In genomic region chr9:127887792-127888191, GRCh38 we compare ENCODE assay signal across 11 cellular contexts. TPM values are rescaled to one million over a fixed set of nuclear protein-coding genes. Genes with fewer than 3 reads are reported as not detected.
A peak's percentile ranks its signal among the peaks of the same experiment; 100 is the strongest.
DNase-seq lines count a peak whose midpoint lies in the region; ATAC-seq and TF ChIP-seq lines count a peak whose summit lies in the region.
"Had no signal": no experiment of that assay in that cellular context is flagged by ENCODE, and none has a peak within 500 bp of the region (broad histone marks: within the 10 kb centered on the region; RNA-seq: fewer than 3 reads in every experiment).

No MANE protein-coding gene starts in this region.

- no peak overlapping the region for H3K4me3 ChIP-seq in PC-3 (ENCODE audit: low read length)
- no peak overlapping the region for H3K4me3 ChIP-seq in thyroid gland (replicated peaks in 1 of 3)
- H3K4me3 ChIP-seq in esophagus squamous epithelium, result no peak overlapping the region

- no peak overlapping the region for H3K27ac ChIP-seq in PC-3 (ENCODE audit: low read length)
- H3K27ac ChIP-seq in thyroid gland, result no peak overlapping the region
- H3K27ac ChIP-seq in esophagus squamous epithelium, result no peak overlapping the region

- peak; percentile 56 for ATAC-seq in activated CD8-positive, alpha-beta memory T cell treated with anti-CD3 and anti-CD28 coated beads, Interleukin-2, amount 10 ng/mL, durations not matched to agents 7 days and 5 days
- peak; percentile 48; the same call in 1 of the 2 replicates for ATAC-seq in PC-3
- no peak for ATAC-seq in GM18519 (IDR thresholded peaks at IDR 0.05; ENCODE audit: low FRiP score, unreplicated experiment)

- peaks cover 52% of the 10 kb centered on the region for H3K36me3 Mint-ChIP-seq in activated CD8-positive, alpha-beta memory T cell treated with anti-CD3 and anti-CD28 coated beads, Interleukin-2, amount 10 ng/mL, durations not matched to agents 7 days and 5 days

- no peaks in the 10 kb centered on the region for H3K9me3 Mint-ChIP-seq in activated CD8-positive, alpha-beta memory T cell treated with anti-CD3 and anti-CD28 coated beads, Interleukin-2, amount 10 ng/mL, durations not matched to agents 7 days and 5 days (ENCODE audit: low read depth)
- H3K9me3 Mint-ChIP-seq: T-helper 1 cell treated with Interleukin-12 subunit alpha and Interleukin-12 subunit beta and Interleukin-4 antibody, amounts not matched to agents 30 μg/mL and 1 μg/mL, for 36 hours had no signal

- no peak overlapping the region for H3K27ac Mint-ChIP-seq in activated CD8-positive, alpha-beta memory T cell treated with anti-CD3 and anti-CD28 coated beads, Interleukin-2, amount 10 ng/mL, durations not matched to agents 7 days and 5 days
- H3K27ac Mint-ChIP-seq: T-helper 1 cell treated with Interleukin-12 subunit alpha and Interleukin-12 subunit beta and Interleukin-4 antibody, amounts not matched to agents 30 μg/mL and 1 μg/mL, for 36 hours had no signal

- intact Hi-C loops in PC-3 (cut with micrococcal nuclease), result no loop called here
- intact Hi-C loops in thyroid gland (cut with DNase I), result no loop called here
- intact Hi-C loops in esophagus squamous epithelium (cut with DNase I), result no loop called here

- WGBS in thyroid gland, 2 donors, result 57 to 75% methylated on average over 2 of the region's 2 CpGs
- WGBS in esophagus squamous epithelium, 2 donors, result 82 to 83% methylated on average over 2 of the region's 2 CpGs

- H4K20me1 ChIP-seq in PC-3 (ENCODE audit: low read length), result no peaks in the 10 kb centered on the region

- no peak overlapping the region for H3K9ac ChIP-seq in PC-3 (ENCODE audit: low read length)

- no peak for DNase-seq in activated CD8-positive, alpha-beta memory T cell treated with anti-CD3 and anti-CD28 coated beads, Interleukin-2, amount 10 ng/mL, durations not matched to agents 7 days and 5 days
- no peak for DNase-seq in activated CD8-positive, alpha-beta memory T cell treated with anti-CD3 and anti-CD28 coated beads, Interleukin-2, amount 50 U/mL, for 4 hours
- DNase-seq in PC-3, result no peak
- peak; percentile 64 to 72 for DNase-seq in erythroblast (lab: John Stamatoyannopoulos, UW)
- DNase-seq in thyroid gland, result peak; percentile 45 to 46
- no peak for DNase-seq in esophagus squamous epithelium (lab: John Stamatoyannopoulos, UW)
- no peak for DNase-seq in hippocampal formation (lab: John Stamatoyannopoulos, UW)
- DNase-seq: activated CD8-positive, alpha-beta memory T cell treated with anti-CD3 and anti-CD28 coated beads, Interleukin-2, amount 50 U/mL, for 48 hours; NCI-H774 had no signal

- POLR2A ChIA-PET in PC-3 (lab: Charles Lee; ENCODE audit: unreplicated experiment), result no interaction called here

- no peak overlapping the region for H2AFZ ChIP-seq in PC-3 (ENCODE audit: low read length)

- TF ChIP-seq CTCF in PC-3 (conservative IDR thresholded peaks at IDR 0.05; ENCODE audit: low read depth, low read length) (no peak; the same call in 1 of the 2 replicates), thyroid gland (IDR thresholded peaks at IDR 0.05) (peak in 3 of 6 experiments; percentile 34 to 54 (median 43)), esophagus squamous epithelium (IDR thresholded peaks at IDR 0.05) (peak in 1 of 6 experiments; percentile 7)

- CTCF ChIA-PET in activated CD8-positive, alpha-beta memory T cell treated with anti-CD3 and anti-CD28 coated beads, Interleukin-2, amount 10 ng/mL, durations not matched to agents 7 days and 5 days (lab: Charles Lee), result interaction anchor here (1.2 to 1.8 kb wide), 3 partner anchors 11 to 34 kb away, joined by 3 to 5 read pairs (median 4); partner anchors contain the start of gene ST6GALNAC6
- CTCF ChIA-PET in PC-3 (lab: Charles Lee), result interaction anchor here (0.5 kb wide), 1 partner anchor 278 kb away, joined by 4 read pairs; no protein-coding TSS in a partner anchor

- no peaks in the 10 kb centered on the region for H3K9me2 ChIP-seq in PC-3 (replicated peaks; ENCODE audit: low read length)

- H3K27me3 ChIP-seq in PC-3 (ENCODE audit: low read length) (no peaks in the 10 kb centered on the region), thyroid gland (no peaks in the 10 kb centered on the region), esophagus squamous epithelium (no peaks in the 10 kb centered on the region)

- TF ChIP-seq POLR2A in erythroblast (IDR thresholded peaks at IDR 0.05; ENCODE audit: low read length) (no peak), thyroid gland (IDR thresholded peaks at IDR 0.05) (no peak), esophagus squamous epithelium (IDR thresholded peaks at IDR 0.05) (no peak)

- no peaks in the 10 kb centered on the region for H3F3A ChIP-seq in PC-3 (ENCODE audit: low read length, unreplicated experiment)

- no peak overlapping the region for H3K4me3 Mint-ChIP-seq in activated CD8-positive, alpha-beta memory T cell treated with anti-CD3 and anti-CD28 coated beads, Interleukin-2, amount 10 ng/mL, durations not matched to agents 7 days and 5 days
- H3K4me3 Mint-ChIP-seq: T-helper 1 cell treated with Interleukin-12 subunit alpha and Interleukin-12 subunit beta and Interleukin-4 antibody, amounts not matched to agents 30 μg/mL and 1 μg/mL, for 36 hours had no signal

- peaks cover 15% of the 10 kb centered on the region for H3K4me1 Mint-ChIP-seq in activated CD8-positive, alpha-beta memory T cell treated with anti-CD3 and anti-CD28 coated beads, Interleukin-2, amount 10 ng/mL, durations not matched to agents 7 days and 5 days

- no peak overlapping the region for H3K4me2 ChIP-seq in PC-3 (ENCODE audit: low read length)

- H3K27me3 Mint-ChIP-seq in activated CD8-positive, alpha-beta memory T cell treated with anti-CD3 and anti-CD28 coated beads, Interleukin-2, amount 10 ng/mL, durations not matched to agents 7 days and 5 days, result no peaks in the 10 kb centered on the region

- H3K9me3 ChIP-seq in PC-3 (ENCODE audit: low read length) (no peaks in the 10 kb centered on the region), thyroid gland (no peaks in the 10 kb centered on the region), esophagus squamous epithelium (peaks cover 0 to 4% (median 0%) of the 10 kb centered on the region in 3 donors)

- no peaks in the 10 kb centered on the region for H3K4me1 ChIP-seq in PC-3 (ENCODE audit: insufficient read depth, low read length)
- peaks cover 0 to 22% of the 10 kb centered on the region in 2 donors for H3K4me1 ChIP-seq in thyroid gland
- H3K4me1 ChIP-seq in esophagus squamous epithelium, result peaks cover 0 to 24% (median 5%) of the 10 kb centered on the region in 3 donors

- no TSS peak for BruUV-seq in PC-3 (replicated peaks; lab: Mats Ljungman, UMichigan)

- H3K36me3 ChIP-seq in PC-3 (ENCODE audit: low read depth, low read length) (peaks cover 3% of the 10 kb centered on the region), thyroid gland (peaks cover 17 to 22% of the 10 kb centered on the region in 2 donors), esophagus squamous epithelium (peaks cover 22 to 91% (median 42%) of the 10 kb centered on the region in 3 donors)

- no peaks in the 10 kb centered on the region for H3K79me2 ChIP-seq in PC-3 (ENCODE audit: low read length)

RNA-seq across cellular contexts. Expression of gene AK1, which starts 10.3 kb away (rescaled TPM):
- 10 to 100 TPM; 33.6 to 34.3 TPM for total RNA-seq in activated CD8-positive, alpha-beta memory T cell treated with anti-CD3 and anti-CD28 coated beads, Interleukin-2, amount 10 ng/mL, durations not matched to agents 7 days and 5 days
- 79.1 and 105 TPM in 2 replicates for total RNA-seq in PC-3 (2014; rRNA removed)
- 10 to 100 TPM; 56.3 to 98.9 (median 86.3) TPM for total RNA-seq in thyroid gland
- 10 to 100 TPM; 11.1 to 36.1 (median 26.8) TPM for total RNA-seq in esophagus squamous epithelium

RNA-seq across cellular contexts. Expression of gene ST6GALNAC6, which starts 11.6 kb away (rescaled TPM):
- total RNA-seq in activated CD8-positive, alpha-beta memory T cell treated with anti-CD3 and anti-CD28 coated beads, Interleukin-2, amount 10 ng/mL, durations not matched to agents 7 days and 5 days, result 10 to 100 TPM; 75.7 to 93.5 TPM
- total RNA-seq in PC-3 (2014; rRNA removed), result 8.5 and 14.5 TPM in 2 replicates
- 100 to 1,000 TPM in 1 of 4 donors, 10 to 100 TPM in 3; 39.2 to 124 (median 50.8) TPM for total RNA-seq in thyroid gland
- 10 to 100 TPM; 14.5 to 69.4 (median 26.1) TPM for total RNA-seq in esophagus squamous epithelium

RNA-seq across cellular contexts. Expression of gene ST6GALNAC4, which starts 29.0 kb away (rescaled TPM):
- total RNA-seq in activated CD8-positive, alpha-beta memory T cell treated with anti-CD3 and anti-CD28 coated beads, Interleukin-2, amount 10 ng/mL, durations not matched to agents 7 days and 5 days, result 10 to 100 TPM; 64.7 to 71.4 TPM
- total RNA-seq in PC-3 (2014; rRNA removed) (26.9 and 27.8 TPM in 2 replicates), thyroid gland (10 to 100 TPM in 3 of 4 donors, 1 to 10 TPM in 1; 8.9 to 27.4 (median 19.1) TPM), esophagus squamous epithelium (10 to 100 TPM; 12.5 to 33.0 (median 23.8) TPM)

RNA-seq across cellular contexts. Expression of gene ENG, which starts 33.3 kb away (rescaled TPM):
- total RNA-seq in activated CD8-positive, alpha-beta memory T cell treated with anti-CD3 and anti-CD28 coated beads, Interleukin-2, amount 10 ng/mL, durations not matched to agents 7 days and 5 days, result 10 to 100 TPM; 18.4 to 21.3 TPM
- total RNA-seq in PC-3 (2014; rRNA removed), result 1.1 and 1.2 TPM in 2 replicates
- 100 to 1,000 TPM in 1 of 4 donors, 10 to 100 TPM in 3; 45.6 to 115 (median 51.1) TPM for total RNA-seq in thyroid gland
- 10 to 100 TPM in 3 of 4 donors, 1 to 10 TPM in 1; 7.2 to 32.8 (median 18.0) TPM for total RNA-seq in esophagus squamous epithelium

RNA-seq across cellular contexts. Expression of gene PIP5KL1, which starts 42.8 kb away (rescaled TPM):
- total RNA-seq in activated CD8-positive, alpha-beta memory T cell treated with anti-CD3 and anti-CD28 coated beads, Interleukin-2, amount 10 ng/mL, durations not matched to agents 7 days and 5 days, result 1 to 10 TPM; 1.8 to 2.6 TPM
- total RNA-seq in PC-3 (2014; rRNA removed) (5.1 and 5.4 TPM in 2 replicates), thyroid gland (1 to 10 TPM in 3 of 4 donors, not detected in 1; 1.0 to 5.2 (median 1.6) TPM), esophagus squamous epithelium (1 to 10 TPM in 3 of 4 donors, not detected in 1; 3.1 to 4.6 (median 3.6) TPM)

Comparison
In these comparisons a context has a peak if more than half of its experiments do, and no peak if none do; other contexts are left out.
1. DNase-seq: peak in erythroblast (2 of 2) and thyroid gland (2 of 2); none in activated CD8-positive, alpha-beta memory T cell treated with anti-CD3 and anti-CD28 coated beads, Interleukin-2, amount 10 ng/mL, durations not matched to agents 7 days and 5 days (single experiment), activated CD8-positive, alpha-beta memory T cell treated with anti-CD3 and anti-CD28 coated beads, Interleukin-2, amount 50 U/mL, for 4 hours (single experiment), PC-3 (single experiment), esophagus squamous epithelium (single experiment) and hippocampal formation (0 of 2).